In the genomic region with DNA sequence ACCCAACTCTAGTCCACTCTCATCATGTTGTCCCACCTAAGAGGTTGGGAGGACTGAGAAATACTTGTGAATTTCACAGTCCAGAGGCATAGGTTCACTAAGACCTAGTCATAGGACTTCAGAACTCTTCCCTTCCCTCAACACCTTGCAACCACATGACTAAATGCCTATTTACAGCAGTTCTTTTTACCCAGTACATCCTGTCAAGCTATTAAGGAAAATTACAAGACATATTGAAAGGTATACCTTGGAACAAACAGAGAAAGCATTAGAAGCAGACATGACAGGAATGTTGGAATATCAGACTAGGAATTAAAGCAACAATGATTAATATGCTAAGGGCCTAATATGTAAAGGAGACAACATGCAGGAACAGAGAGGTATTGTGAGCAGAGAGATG, we compare ENCODE assay signal across 9 cellular contexts.
"Had no signal": no experiment of that assay in that cellular context is flagged by ENCODE, and none has a peak within 500 bp of the region (broad histone marks: within the 10 kb centered on the region; RNA-seq: fewer than 3 reads in every experiment).

No MANE protein-coding gene starts in this region.

- H3K4me3 Mint-ChIP-seq: H9 had no signal

- H3K27ac ChIP-seq: GM23248 had no signal

- DNase-seq: GM23248, GOT3, H9, HCEC 1CT, IMR-90, KG1 had no signal

- FAIRE-seq: H54, HTR-8/SVneo, K562 had no signal

- H3K9ac ChIP-seq: GM23248 had no signal

- ATAC-seq: K562 had no signal

- H3K4me3 ChIP-seq: GM23248, K562 had no signal

- H2AFZ ChIP-seq: GM23248 had no signal

- H3K27ac Mint-ChIP-seq: H9 had no signal
